29 cellular contexts compared by ENCODE assay signal in the genomic region with DNA sequence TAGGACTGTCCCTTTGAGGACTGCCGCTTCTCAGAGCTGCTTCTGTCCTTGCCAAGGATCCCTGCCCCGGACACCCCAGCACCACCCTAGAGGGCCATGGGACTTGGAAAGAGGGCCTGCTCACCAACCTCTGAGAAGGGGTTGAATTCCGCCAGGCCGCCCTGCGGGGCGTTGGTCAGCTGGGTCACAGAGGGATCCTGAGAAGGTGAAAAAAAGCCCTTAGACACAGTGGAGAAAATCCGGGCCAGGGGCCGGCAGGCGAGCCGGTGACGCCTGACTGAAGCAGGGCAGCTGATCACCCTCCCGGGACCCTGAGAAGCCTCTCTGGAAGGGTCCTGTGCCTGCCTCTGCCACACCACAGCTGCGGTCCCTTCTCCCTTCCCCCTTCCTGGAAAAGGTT. TPM values are rescaled to one million over a fixed set of nuclear protein-coding genes. Genes with fewer than 3 reads are reported as not detected.
"Had no signal": no experiment of that assay in that cellular context is flagged by ENCODE, and none has a peak within 500 bp of the region (broad histone marks: within the 10 kb centered on the region; RNA-seq: fewer than 3 reads in every experiment).

No MANE protein-coding gene starts in this region.

- H3K27me3 ChIP-seq: breast epithelium, foreskin keratinocyte, heart right ventricle, left lung, ovary, right lobe of liver had no signal

- H3K36me3 ChIP-seq: ovary had no signal

- H3K27ac Mint-ChIP-seq: activated CD4-positive, alpha-beta memory T cell treated with anti-CD3 and anti-CD28 coated beads, Interleukin-2, amount 10 ng/mL, durations not matched to agents 7 days and 5 days; activated CD4-positive, alpha-beta T cell treated with anti-CD3 and anti-CD28 coated beads, Interleukin-2, amount 10 ng/mL, durations not matched to agents 7 days and 5 days; activated naive CD4-positive, alpha-beta T cell treated with anti-CD3 and anti-CD28 coated beads, Interleukin-2, amount 10 ng/mL, durations not matched to agents 7 days and 5 days; activated T-cell treated with anti-CD3 and anti-CD28 coated beads, Interleukin-2, amount 50 U/mL, for 24 hours; progenitor cell of endocrine pancreas; stimulated activated naive CD8-positive, alpha-beta T cell treated with anti-CD3 and anti-CD28 coated beads, Interleukin-15, Interleukin-2, amounts not matched to agents 100 ng/mL and 50 ng/mL, for 24 hours had no signal

- ATAC-seq: activated CD4-positive, CD25-positive, alpha-beta regulatory T cell treated with anti-CD3 and anti-CD28 coated beads, Interleukin-2, amount 50 U/mL, for 24 hours; esophagus mucosa; foreskin keratinocyte; heart right ventricle; left lung; mucosa of descending colon had no signal

- H3K9me3 ChIP-seq: breast epithelium, heart right ventricle, left lung, mucosa of descending colon, ovary, right lobe of liver, thoracic aorta had no signal

- DNase-seq: activated CD4-positive, alpha-beta memory T cell treated with anti-CD3 and anti-CD28 coated beads, Interleukin-2, amount 10 ng/mL, durations not matched to agents 7 days and 5 days; activated CD4-positive, alpha-beta T cell treated with anti-CD3 and anti-CD28 coated beads, Interleukin-2, amount 10 ng/mL, durations not matched to agents 7 days and 5 days; activated CD8-positive, alpha-beta memory T cell treated with anti-CD3 and anti-CD28 coated beads, Interleukin-2, amount 50 U/mL, for 48 hours; activated gamma-delta T cell; activated naive CD4-positive, alpha-beta T cell treated with anti-CD3 and anti-CD28 coated beads, Interleukin-2, amount 10 ng/mL, durations not matched to agents 7 days and 5 days; activated T-cell treated with anti-CD3 and anti-CD28 coated beads, Interleukin-2, amount 50 U/mL, for 24 hours; central memory CD4-positive, alpha-beta T cell; foreskin keratinocyte; heart right ventricle; left lung; mesendoderm; mucosa of descending colon; naive B cell; ovary; right lobe of liver; stimulated activated CD4-positive, alpha-beta T cell treated with anti-CD3 and anti-CD28 coated beads, Interleukin-2, amount 100 ng/mL, for 48 hours; T-helper 9 cell; trophoblast cell had no signal

- H3K27ac ChIP-seq: breast epithelium, foreskin keratinocyte, heart right ventricle, left lung, ovary, right lobe of liver, thoracic aorta had no signal

- H3K4me1 ChIP-seq: breast epithelium, foreskin keratinocyte had no signal

- H3K27me3 Mint-ChIP-seq: activated CD4-positive, alpha-beta memory T cell treated with anti-CD3 and anti-CD28 coated beads, Interleukin-2, amount 10 ng/mL, durations not matched to agents 7 days and 5 days; activated CD4-positive, alpha-beta T cell treated with anti-CD3 and anti-CD28 coated beads, Interleukin-2, amount 10 ng/mL, durations not matched to agents 7 days and 5 days; activated naive CD4-positive, alpha-beta T cell treated with anti-CD3 and anti-CD28 coated beads, Interleukin-2, amount 10 ng/mL, durations not matched to agents 7 days and 5 days; activated T-cell treated with anti-CD3 and anti-CD28 coated beads, Interleukin-2, amount 50 U/mL, for 24 hours; naive B cell; progenitor cell of endocrine pancreas; stimulated activated naive CD8-positive, alpha-beta T cell treated with anti-CD3 and anti-CD28 coated beads, Interleukin-15, Interleukin-2, amounts not matched to agents 100 ng/mL and 50 ng/mL, for 24 hours had no signal

- H3K4me3 Mint-ChIP-seq: activated CD4-positive, alpha-beta memory T cell treated with anti-CD3 and anti-CD28 coated beads, Interleukin-2, amount 10 ng/mL, durations not matched to agents 7 days and 5 days; activated CD4-positive, alpha-beta T cell treated with anti-CD3 and anti-CD28 coated beads, Interleukin-2, amount 10 ng/mL, durations not matched to agents 7 days and 5 days; activated naive CD4-positive, alpha-beta T cell treated with anti-CD3 and anti-CD28 coated beads, Interleukin-2, amount 10 ng/mL, durations not matched to agents 7 days and 5 days; activated T-cell treated with anti-CD3 and anti-CD28 coated beads, Interleukin-2, amount 50 U/mL, for 24 hours; stimulated activated naive CD8-positive, alpha-beta T cell treated with anti-CD3 and anti-CD28 coated beads, Interleukin-15, Interleukin-2, amounts not matched to agents 100 ng/mL and 50 ng/mL, for 24 hours had no signal

- H3K4me3 ChIP-seq: breast epithelium, heart right ventricle, left lung, lung, mucosa of descending colon, ovary, right lobe of liver, thoracic aorta had no signal

- H3K9me3 Mint-ChIP-seq: activated CD4-positive, alpha-beta memory T cell treated with anti-CD3 and anti-CD28 coated beads, Interleukin-2, amount 10 ng/mL, durations not matched to agents 7 days and 5 days; activated CD4-positive, alpha-beta T cell treated with anti-CD3 and anti-CD28 coated beads, Interleukin-2, amount 10 ng/mL, durations not matched to agents 7 days and 5 days; activated naive CD4-positive, alpha-beta T cell treated with anti-CD3 and anti-CD28 coated beads, Interleukin-2, amount 10 ng/mL, durations not matched to agents 7 days and 5 days; activated T-cell treated with anti-CD3 and anti-CD28 coated beads, Interleukin-2, amount 50 U/mL, for 24 hours; naive B cell; stimulated activated naive CD8-positive, alpha-beta T cell treated with anti-CD3 and anti-CD28 coated beads, Interleukin-15, Interleukin-2, amounts not matched to agents 100 ng/mL and 50 ng/mL, for 24 hours had no signal

RNA-seq across cellular contexts. Expression of gene CPLX3, which starts 28.0 kb away (rescaled TPM):
- total RNA-seq: esophagus mucosa, foreskin keratinocyte, kidney epithelial cell, left lung, lung, ovary, progenitor cell of endocrine pancreas, renal cortical epithelial cell, right lobe of liver, skeletal muscle tissue, subcutaneous adipose tissue, thoracic aorta had no signal

RNA-seq across cellular contexts. Expression of gene LMAN1L, which starts 41.8 kb away (rescaled TPM):
- total RNA-seq: esophagus mucosa, foreskin keratinocyte, kidney epithelial cell, ovary, progenitor cell of endocrine pancreas, renal cortical epithelial cell, right lobe of liver, skeletal muscle tissue, subcutaneous adipose tissue, thoracic aorta had no signal
